Comparison of ENCODE assay signal across 11 cellular contexts in genomic region chr20:63060057-63060991, GRCh38. TPM values are rescaled to one million over a fixed set of nuclear protein-coding genes. Genes with fewer than 3 reads are reported as not detected.
DNase-seq lines count a peak whose midpoint lies in the region; ATAC-seq and TF ChIP-seq lines count a peak whose summit lies in the region.
"Had no signal": no experiment of that assay in that cellular context is flagged by ENCODE, and none has a peak within 500 bp of the region (broad histone marks: within the 10 kb centered on the region; RNA-seq: fewer than 3 reads in every experiment).

No MANE protein-coding gene starts in this region.

- H4K8ac ChIP-seq in IMR-90 (ENCODE audit: low read depth in 2 of 2, low read length in 2 of 2) (no peak overlapping the region), mesenchymal stem cell (ENCODE audit: low read length) (no peak overlapping the region)

- no peak overlapping the region for H4K5ac ChIP-seq in IMR-90 (ENCODE audit: low read depth, low read length)

- no peak overlapping the region for H3K56ac ChIP-seq in IMR-90 (ENCODE audit: extremely low read depth, insufficient read depth, low read length)

- H3K14ac ChIP-seq in IMR-90 (replicated peaks; ENCODE audit: low read depth, low read length) = no peak overlapping the region
- H3K14ac ChIP-seq in mesenchymal stem cell (ENCODE audit: low read length in 2 of 2) = no peak overlapping the region

- no peak for TF ChIP-seq RAD21 in IMR-90 (IDR thresholded peaks at IDR 0.05; ENCODE audit: low read length)

- H3K9me1 ChIP-seq in IMR-90 (ENCODE audit: insufficient read depth, low read length) = peaks cover 3% of the 10 kb centered on the region; the same call in 1 of the 2 replicates

- H2BK120ac ChIP-seq in IMR-90 (ENCODE audit: low read depth, low read length) (no peak overlapping the region), mesenchymal stem cell (ENCODE audit: low read depth, low read length) (no peak overlapping the region)

- H3K9me3 ChIP-seq in IMR-90 (ENCODE audit: control insufficient read depth, insufficient read depth, low read length) = no peaks in the 10 kb centered on the region; the same call in 1 of the 2 replicates
- H3K9me3 ChIP-seq in adrenal gland (replicated peaks in 1 of 3) = no peaks in the 10 kb centered on the region
- H3K9me3 ChIP-seq in mesenchymal stem cell (ENCODE audit: control insufficient read depth, low read length) = peaks cover 3% of the 10 kb centered on the region

- H3K23ac ChIP-seq in IMR-90 (ENCODE audit: low read depth, low read length) (no peak overlapping the region), mesenchymal stem cell (ENCODE audit: low read length in 2 of 2) (no peak overlapping the region)

- no peaks in the 10 kb centered on the region for H3K4me1 ChIP-seq in IMR-90 (ENCODE audit: control insufficient read depth, insufficient read depth, low read length)
- H3K4me1 ChIP-seq in adrenal gland (replicated peaks in 1 of 2) = no peaks in the 10 kb centered on the region
- peaks cover 10% of the 10 kb centered on the region for H3K4me1 ChIP-seq in mesenchymal stem cell (ENCODE audit: control insufficient read depth, insufficient read depth, low read depth, low read length)

- H3K9ac ChIP-seq in IMR-90 (ENCODE audit: low read depth, low read length) (no peak overlapping the region), mesenchymal stem cell (ENCODE audit: low read length) (no peak overlapping the region)
- H3K9ac ChIP-seq: KMS-11 had no signal

- peaks cover 7% of the 10 kb centered on the region; the same call in 1 of the 2 replicates for H3K27me3 ChIP-seq in IMR-90 (ENCODE audit: control insufficient read depth, insufficient read depth, low read length)
- H3K27me3 ChIP-seq in adrenal gland = peaks cover 26% of the 10 kb centered on the region
- H3K27me3 ChIP-seq in mesenchymal stem cell (ENCODE audit: control insufficient read depth in 1 of 2, insufficient read depth in 1 of 2, low read length in 2 of 2) = peaks cover 18 to 54% of the 10 kb centered on the region in 2 experiments

- H4K91ac ChIP-seq in IMR-90 (ENCODE audit: insufficient read depth, low read depth, low read length) = no peak overlapping the region
- no peak overlapping the region for H4K91ac ChIP-seq in mesenchymal stem cell (ENCODE audit: low read length)

- H3K79me1 ChIP-seq in IMR-90 (ENCODE audit: low read depth in 1 of 2, low read length in 2 of 2) = no peaks in the 10 kb centered on the region
- H3K79me1 ChIP-seq in mesenchymal stem cell (replicated peaks; ENCODE audit: low read length, poor library complexity, severe bottlenecking) = no peaks in the 10 kb centered on the region

- WGBS in IMR-90 (ENCODE audit: extremely low coverage in 2 of 2, insufficient read length in 1 of 2), 2 experiments = 63% methylated on average over 9 of the region's 23 CpGs; no CpG with 5 or more reads in 1 of the 2 experiments
- WGBS in adrenal gland, 4 donors = 52 to 63% (median 53%) methylated on average over 5 to 23 of the region's 23 CpGs
- 68% methylated on average over 23 of the region's 23 CpGs for WGBS in mesenchymal stem cell

- no peak overlapping the region for H2AK9ac ChIP-seq in IMR-90 (replicated peaks; ENCODE audit: low read depth, low read length, poor library complexity)

- no peaks in the 10 kb centered on the region for H4K20me1 ChIP-seq in IMR-90 (ENCODE audit: insufficient read depth, low read length)

- TF ChIP-seq CTCF in IMR-90 (conservative IDR thresholded peaks at IDR 0.05; ENCODE audit: low read depth, low read length) (no peak), adrenal gland (IDR thresholded peaks at IDR 0.05) (no peak)

- no TSS peak for BruUV-seq in IMR-90 (replicated peaks; lab: Mats Ljungman, UMichigan)

- H2BK20ac ChIP-seq in IMR-90 (ENCODE audit: low read depth, low read length) = no peak overlapping the region

- CTCF ChIA-PET in IMR-90 (lab: Yijun Ruan, JAX) = no interaction called here

- H2BK5ac ChIP-seq in IMR-90 (ENCODE audit: low read depth, low read length, poor library complexity, severe bottlenecking) = no peak overlapping the region
- H2BK5ac ChIP-seq in mesenchymal stem cell (ENCODE audit: low read depth, low read length, poor library complexity, severe bottlenecking) = no peak overlapping the region

- no peak for TF ChIP-seq POLR2A in IMR-90 (IDR thresholded peaks at IDR 0.05; ENCODE audit: low read depth, low read length)
- no peak for TF ChIP-seq POLR2A in adrenal gland (IDR thresholded peaks at IDR 0.05)

- H2BK12ac ChIP-seq in mesenchymal stem cell (ENCODE audit: low read length in 2 of 2) = no peak overlapping the region

- H3K4me2 ChIP-seq in IMR-90 (ENCODE audit: low read depth, low read length) (no peak overlapping the region), mesenchymal stem cell (ENCODE audit: low read length, poor library complexity, severe bottlenecking) (no peak overlapping the region)
- H3K4me2 ChIP-seq: KMS-11 had no signal

- no peaks in the 10 kb centered on the region for H3K36me3 ChIP-seq in IMR-90 (ENCODE audit: control insufficient read depth, insufficient read depth, low read length)
- no peaks in the 10 kb centered on the region for H3K36me3 ChIP-seq in adrenal gland (replicated peaks in 1 of 2)
- H3K36me3 ChIP-seq in mesenchymal stem cell (ENCODE audit: control insufficient read depth in 1 of 2, insufficient read depth in 2 of 2, low read depth in 1 of 2, low read length in 2 of 2) = no peaks in the 10 kb centered on the region

- intact Hi-C loops in IMR-90 (cut with micrococcal nuclease) (no loop called here), adrenal gland (cut with DNase I) (no loop called here)

- POLR2A ChIA-PET in IMR-90 (lab: Charles Lee; ENCODE audit: unreplicated experiment) = no interaction called here

- peak; percentile 75 for DNase-seq in Caki2 (ENCODE audit: low read depth)
- DNase-seq in IMR-90 = peak; percentile 22
- peak in 6 of 7 donors; percentile 15 to 79 (median 33) for DNase-seq in adrenal gland
- DNase-seq in mesenchymal stem cell = peak; percentile 10
- no peak for DNase-seq in DMS114 treated with DMSO at 0.1 percent for 48 hours (lab: John Stamatoyannopoulos, UW; ENCODE audit: unreplicated experiment)
- DNase-seq in medulla oblongata (ENCODE audit: extremely low spot score) = no peak
- no peak for DNase-seq in stimulated activated CD4-positive, alpha-beta T cell treated with anti-CD3 and anti-CD28 coated beads, Interleukin-4, amount 100 ng/mL, for 4 hours
- no peak for DNase-seq in OCI-M1 (lab: John Stamatoyannopoulos, UW)

- H2AK5ac ChIP-seq in IMR-90 (ENCODE audit: low read depth, low read length) (no peak overlapping the region), mesenchymal stem cell (ENCODE audit: low read length, severe bottlenecking) (no peak overlapping the region)

- H3K18ac ChIP-seq in IMR-90 (ENCODE audit: low read depth, low read length) (no peak overlapping the region), mesenchymal stem cell (ENCODE audit: low read depth in 1 of 2, low read length in 2 of 2) (no peak overlapping the region)

- H2BK15ac ChIP-seq in IMR-90 (ENCODE audit: low read depth, low read length) (no peak overlapping the region), mesenchymal stem cell (ENCODE audit: low read depth, poor library complexity, severe bottlenecking) (no peak overlapping the region)

- in situ Hi-C loops in Caki2 (cut with HindIII; ENCODE audit: low pct_unique_long_range_greater_than_20kb, low sequenced_read_pairs) (no loop called here), IMR-90 (cut with MboI; ENCODE audit: low sequenced_read_pairs) (no loop called here)

- H3K4me3 ChIP-seq in IMR-90 (ENCODE audit: insufficient read depth, low read depth, low read length) (no peak overlapping the region), adrenal gland (no peak overlapping the region), mesenchymal stem cell (ENCODE audit: insufficient read depth in 1 of 2, low read depth in 1 of 2, low read length in 2 of 2) (no peak overlapping the region)

- H3K4ac ChIP-seq in IMR-90 (ENCODE audit: low read depth, low read length) (no peak overlapping the region), mesenchymal stem cell (ENCODE audit: low read depth in 1 of 2, low read length in 2 of 2) (no peak overlapping the region)

- no peak overlapping the region for H2AFZ ChIP-seq in IMR-90 (replicated peaks; ENCODE audit: low read length, poor library complexity)
- no peak overlapping the region for H2AFZ ChIP-seq in mesenchymal stem cell (ENCODE audit: low read depth, low read length)

- dilution Hi-C loops in IMR-90 (cut with HindIII; ENCODE audit: low sequenced_read_pairs, unreplicated experiment) = no loop called here

- peak; percentile 64 for ATAC-seq in IMR-90 (ENCODE audit: low read depth)

- no peak overlapping the region for H3K27ac ChIP-seq in IMR-90 (ENCODE audit: insufficient read depth, low read length)
- no peak overlapping the region for H3K27ac ChIP-seq in adrenal gland
- no peak overlapping the region for H3K27ac ChIP-seq in mesenchymal stem cell (ENCODE audit: low read length, poor library complexity, severe bottlenecking)
- H3K27ac ChIP-seq: KMS-11 had no signal

TF ChIP-seq in IMR-90, 13 proteins besides CTCF, POLR2A, EP300 and RAD21 (continues in another document):
- no peak for TF ChIP-seq FOS (IDR thresholded peaks at IDR 0.05; ENCODE audit: low read depth, low read length)
- TF ChIP-seq CHD1 (IDR thresholded peaks at IDR 0.05; ENCODE audit: low read depth, low read length) = no peak
- TF ChIP-seq NFE2L2 (IDR thresholded peaks at IDR 0.05; ENCODE audit: low read depth, low read length) = no peak
- TF ChIP-seq RFX5 (IDR thresholded peaks at IDR 0.05; ENCODE audit: low read depth, low read length) = no peak
- TF ChIP-seq BHLHE40 (IDR thresholded peaks at IDR 0.05; ENCODE audit: low read depth, low read length) = no peak
- no peak for TF ChIP-seq USF2 (IDR thresholded peaks at IDR 0.05; ENCODE audit: low read depth, low read length)
- TF ChIP-seq MAFK (IDR thresholded peaks at IDR 0.05; ENCODE audit: low read depth, low read length) = no peak
- no peak for TF ChIP-seq SMC3 (IDR thresholded peaks at IDR 0.05; ENCODE audit: low read depth, low read length)
- TF ChIP-seq MAZ (IDR thresholded peaks at IDR 0.05; ENCODE audit: borderline replicate concordance, low read depth, low read length) = no peak

RNA-seq across cellular contexts. Expression of gene BHLHE23, which starts 53.6 kb away (rescaled TPM):
- total RNA-seq in Caki2 (2014; rRNA removed; shearing (Covaris generic); ENCODE audit: low replicate concordance) = not detected in 2 replicates
- total RNA-seq in IMR-90 (2012; rRNA removed) (not detected in 2 replicates), adrenal gland (not detected)
- polyA plus RNA-seq in IMR-90 (2012; rRNA removed) (not detected in 2 replicates), adrenal gland (not detected)
- not detected in 2 replicates for polyA plus RNA-seq in IMR-90 (2012; cell fraction: cytosol; rRNA removed)
- polyA plus RNA-seq in IMR-90 (2012; cell fraction: nucleus; rRNA removed; ENCODE audit: low replicate concordance) = not detected in 2 replicates
- not detected for polyA plus RNA-seq in mesenchymal stem cell (2013, experiment 1 of 2)
- polyA plus RNA-seq in mesenchymal stem cell (2013, experiment 2 of 2) = not detected
- total RNA-seq: bronchial epithelial cell had no signal
- polyA plus RNA-seq: keratinocyte had no signal

Comparison
In these comparisons a context has a peak if more than half of its experiments do, and no peak if none do; other contexts are left out.
1. DNase-seq: peak in Caki2 (single experiment), IMR-90 (single experiment), adrenal gland (6 of 7) and mesenchymal stem cell (single experiment); none in DMS114 treated with DMSO at 0.1 percent for 48 hours (single experiment), medulla oblongata (single experiment), stimulated activated CD4-positive, alpha-beta T cell treated with anti-CD3 and anti-CD28 coated beads, Interleukin-4, amount 100 ng/mL, for 4 hours (0 of 2) and OCI-M1 (single experiment).